In genomic region chr10:96958071-96958470, GRCh38 we compare ENCODE assay signal across 24 cellular contexts.
"Had no signal": no experiment of that assay in that cellular context is flagged by ENCODE, and none has a peak within 500 bp of the region (broad histone marks: within the 10 kb centered on the region; RNA-seq: fewer than 3 reads in every experiment).

No MANE protein-coding gene starts in this region.

- H3K27ac ChIP-seq: coronary artery, dorsolateral prefrontal cortex, esophagus muscularis mucosa, foreskin keratinocyte, gastroesophageal sphincter, heart left ventricle, hepatocyte, left lung, lower lobe of right lung had no signal

- FAIRE-seq: endothelial cell of umbilical vein, frontal cortex had no signal

- DNase-seq: dermis blood vessel endothelial cell; dorsolateral prefrontal cortex; effector CD4-positive, alpha-beta T cell; effector memory CD4-positive, alpha-beta T cell; foreskin keratinocyte; heart left ventricle; hypothalamus; immature natural killer cell; islet precursor cell; left cardiac atrium; left lung; left ventricle myocardium superior; lower lobe of right lung; mesenchymal stem cell; mucosa of descending colon; naive B cell; naive thymus-derived CD8-positive, alpha-beta T cell had no signal

- H3K9me3 Mint-ChIP-seq: immature natural killer cell; mesothelial cell of epicardium; naive B cell; naive thymus-derived CD8-positive, alpha-beta T cell had no signal

- H3K4me1 Mint-ChIP-seq: naive B cell had no signal

- H3K27me3 Mint-ChIP-seq: naive B cell; naive thymus-derived CD8-positive, alpha-beta T cell had no signal

- H2AFZ ChIP-seq: hepatocyte had no signal

- H3K27ac Mint-ChIP-seq: immature natural killer cell; naive thymus-derived CD8-positive, alpha-beta T cell had no signal

- H3K4me1 ChIP-seq: foreskin keratinocyte, left lung, lower lobe of right lung had no signal

- H3K27me3 ChIP-seq: dorsolateral prefrontal cortex, esophagus muscularis mucosa, foreskin keratinocyte, gastroesophageal sphincter, heart left ventricle, hepatocyte, left lung had no signal

- H3K4me3 Mint-ChIP-seq: immature natural killer cell; mesothelial cell of epicardium; naive B cell; naive thymus-derived CD8-positive, alpha-beta T cell had no signal

- H3K4me3 ChIP-seq: coronary artery, dorsolateral prefrontal cortex, esophagus muscularis mucosa, gastroesophageal sphincter, heart left ventricle, hepatocyte, left lung, lower lobe of right lung, mucosa of descending colon had no signal

- H3K9me3 ChIP-seq: esophagus muscularis mucosa, gastroesophageal sphincter, heart left ventricle, left lung, lower lobe of right lung, mucosa of descending colon had no signal

- H3K4me2 ChIP-seq: hepatocyte had no signal
